30 cellular contexts compared by ENCODE assay signal in the genomic region with DNA sequence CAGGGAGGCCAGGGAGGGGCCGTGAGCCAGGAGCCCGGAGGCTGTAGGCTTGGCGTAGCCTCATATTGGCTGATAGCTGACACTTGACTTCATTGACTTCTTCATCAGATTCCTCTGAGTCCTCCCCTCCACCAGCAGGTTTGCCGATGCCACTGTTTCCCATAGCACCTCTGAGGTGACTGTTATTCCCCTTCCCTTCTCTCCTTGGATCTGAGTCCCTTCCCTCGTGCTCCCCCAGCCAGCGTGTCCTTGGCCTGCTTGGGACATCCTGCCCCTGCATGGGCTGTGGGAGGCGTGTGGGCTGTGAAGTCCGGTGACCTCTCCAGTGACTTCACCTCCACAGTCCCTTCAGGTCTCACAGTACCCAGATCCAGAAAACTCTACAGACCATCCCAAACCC. TPM values are rescaled to one million over a fixed set of nuclear protein-coding genes. Genes with fewer than 3 reads are reported as not detected.
DNase-seq lines count a peak whose midpoint lies in the region; ATAC-seq, FAIRE-seq and TF ChIP-seq lines count a peak whose summit lies in the region.
"Had no signal": no experiment of that assay in that cellular context is flagged by ENCODE, and none has a peak within 500 bp of the region (broad histone marks: within the 10 kb centered on the region; RNA-seq: fewer than 3 reads in every experiment).

No MANE protein-coding gene starts in this region.

- no peak overlapping the region for H3K4me3 Mint-ChIP-seq in CD8-positive, alpha-beta T cell
- H3K4me3 Mint-ChIP-seq in endodermal cell, result no peak overlapping the region
- H3K4me3 Mint-ChIP-seq: activated CD8-positive, alpha-beta T cell treated with anti-CD3 and anti-CD28 coated beads, Interleukin-2, amount 10 ng/mL, durations not matched to agents 7 days and 5 days had no signal

- no peak overlapping the region for H2AFZ ChIP-seq in OCI-LY1 (ENCODE audit: low read length)

- POLR2A ChIA-PET in CD8-positive, alpha-beta T cell (lab: Charles Lee), result no interaction called here

- no peak for DNase-seq in CD8-positive, alpha-beta T cell
- DNase-seq in endodermal cell, result peak; percentile 38
- no peak for DNase-seq in small intestine
- no peak for DNase-seq in NCI-H2029 (lab: John Stamatoyannopoulos, UW)
- DNase-seq in left colon, result no peak
- DNase-seq: activated CD4-positive, CD25-positive, alpha-beta regulatory T cell treated with anti-CD3 and anti-CD28 coated beads, Interleukin-2, amount 50 U/mL, for 72 hours; activated CD8-positive, alpha-beta T cell treated with anti-CD3 and anti-CD28 coated beads, Interleukin-2, amount 10 ng/mL, durations not matched to agents 7 days and 5 days; activated gamma-delta T cell; activated T-cell treated with anti-CD3 and anti-CD28 coated beads for 4 hours; amygdala; foreskin melanocyte; hypothalamus; mucosa of descending colon; NCI-H2081 treated with DMSO at 0.1 percent for 48 hours; NCI-H446; NCI-H82; PC-3; SHP77 treated with DMSO at 0.1 percent for 48 hours; upper lobe of right lung had no signal

- TF ChIP-seq CTCF in CD8-positive, alpha-beta T cell (IDR thresholded peaks at IDR 0.05), result no peak
- TF ChIP-seq CTCF in OCI-LY1 (IDR thresholded peaks at IDR 0.05; ENCODE audit: low read length) (no peak), endodermal cell (conservative IDR thresholded peaks at IDR 0.05) (no peak)

- H3K36me3 Mint-ChIP-seq in CD8-positive, alpha-beta T cell, result peaks cover 3% of the 10 kb centered on the region
- peaks cover 19% of the 10 kb centered on the region for H3K36me3 Mint-ChIP-seq in endodermal cell (ENCODE audit: low read depth)

- H3K27me3 ChIP-seq in CD8-positive, alpha-beta T cell (ENCODE audit: insufficient read depth, low read length), result no peaks in the 10 kb centered on the region
- H3K27me3 ChIP-seq in OCI-LY1 (ENCODE audit: insufficient read depth, low read length) (no peaks in the 10 kb centered on the region), endodermal cell (ENCODE audit: control insufficient read depth, insufficient read depth, low read length, poor library complexity, severe bottlenecking) (peaks cover 68% of the 10 kb centered on the region), small intestine (ENCODE audit: control insufficient read depth in 2 of 2, insufficient read depth in 2 of 2, low read length in 2 of 2) (no peaks in the 10 kb centered on the region)
- H3K27me3 ChIP-seq: cardiac muscle cell, esophagus muscularis mucosa, upper lobe of right lung had no signal

- H3K9me2 ChIP-seq in OCI-LY1 (ENCODE audit: low read depth, low read length), result no peaks in the 10 kb centered on the region

- intact Hi-C loops in CD8-positive, alpha-beta T cell (cut with DNase I, micrococcal nuclease), result loop anchor here in 1 of 2 experiments (2.0 kb wide), 1 partner anchor 25 kb away; no protein-coding TSS in a partner anchor
- intact Hi-C loops in left colon (cut with DNase I, micrococcal nuclease), result no loop called here

- peaks cover 51% of the 10 kb centered on the region for H3K4me1 ChIP-seq in CD8-positive, alpha-beta T cell (ENCODE audit: insufficient read depth, low read length)
- H3K4me1 ChIP-seq in OCI-LY1 (ENCODE audit: insufficient read depth, low read length, severe bottlenecking) (peaks cover 56% of the 10 kb centered on the region), endodermal cell (ENCODE audit: control insufficient read depth, insufficient read depth, low read length) (peaks cover 19% of the 10 kb centered on the region), small intestine (ENCODE audit: control insufficient read depth in 2 of 2, insufficient read depth in 1 of 2, low read depth in 1 of 2, low read length in 1 of 2) (peaks cover 30 to 40% of the 10 kb centered on the region in 2 donors)

- ATAC-seq in CD8-positive, alpha-beta T cell, result no peak
- ATAC-seq in left colon (no peak), GM19035 (IDR thresholded peaks at IDR 0.05; ENCODE audit: unreplicated experiment) (no peak)
- ATAC-seq: activated CD8-positive, alpha-beta T cell treated with anti-CD3 and anti-CD28 coated beads, Interleukin-2, amount 10 ng/mL, durations not matched to agents 7 days and 5 days; PC-3; upper lobe of right lung had no signal

- H3K9ac ChIP-seq in OCI-LY1 (ENCODE audit: low read length) (no peak overlapping the region), endodermal cell (ENCODE audit: extremely low read depth, low read length, poor library complexity, severe bottlenecking) (no peak overlapping the region)

- peak overlapping the region; percentile 50 for H3K27ac Mint-ChIP-seq in CD8-positive, alpha-beta T cell
- no peak overlapping the region for H3K27ac Mint-ChIP-seq in endodermal cell
- H3K27ac Mint-ChIP-seq: activated CD8-positive, alpha-beta T cell treated with anti-CD3 and anti-CD28 coated beads, Interleukin-2, amount 10 ng/mL, durations not matched to agents 7 days and 5 days; progenitor cell of endocrine pancreas had no signal

- 91 to 95% methylated on average over 7 to 8 of the region's 8 CpGs for WGBS in endodermal cell (ENCODE audit: insufficient coverage in 1 of 2, insufficient read length in 1 of 2), 2 experiments
- WGBS in small intestine, 3 donors, result 70 to 81% (median 77%) methylated on average over 8 of the region's 8 CpGs

- H3K79me2 ChIP-seq in OCI-LY1 (ENCODE audit: insufficient read depth, low read length), result peaks cover 3% of the 10 kb centered on the region; the same call in 1 of the 2 replicates

- no peaks in the 10 kb centered on the region for H3K27me3 Mint-ChIP-seq in CD8-positive, alpha-beta T cell (ENCODE audit: low read depth)
- H3K27me3 Mint-ChIP-seq in endodermal cell (ENCODE audit: insufficient read depth), result peaks cover 55% of the 10 kb centered on the region
- H3K27me3 Mint-ChIP-seq: progenitor cell of endocrine pancreas had no signal

- no peaks in the 10 kb centered on the region for H3K9me3 ChIP-seq in CD8-positive, alpha-beta T cell (ENCODE audit: low read length)
- no peaks in the 10 kb centered on the region for H3K9me3 ChIP-seq in OCI-LY1 (ENCODE audit: low read length)
- no peaks in the 10 kb centered on the region for H3K9me3 ChIP-seq in endodermal cell (ENCODE audit: control insufficient read depth, low read length)
- no peaks in the 10 kb centered on the region for H3K9me3 ChIP-seq in small intestine (ENCODE audit: control insufficient read depth, low read depth)
- H3K9me3 ChIP-seq: esophagus muscularis mucosa, mucosa of descending colon, upper lobe of right lung had no signal

- H3K4me3 ChIP-seq in CD8-positive, alpha-beta T cell (ENCODE audit: low read depth, low read length), result no peak overlapping the region
- no peak overlapping the region for H3K4me3 ChIP-seq in OCI-LY1 (ENCODE audit: low read depth, low read length, poor library complexity, severe bottlenecking)
- no peak overlapping the region for H3K4me3 ChIP-seq in endodermal cell (ENCODE audit: low read length)
- no peak overlapping the region for H3K4me3 ChIP-seq in small intestine (ENCODE audit: low read depth in 1 of 2, low read length in 2 of 2)
- H3K4me3 ChIP-seq: cardiac muscle cell, coronary artery, esophagus muscularis mucosa, mucosa of descending colon, upper lobe of right lung had no signal

- CTCF ChIA-PET in CD8-positive, alpha-beta T cell (lab: Charles Lee), result interaction anchor here (0.8 kb wide), 1 partner anchor 29 kb away, joined by 3 read pairs; no protein-coding TSS in a partner anchor

- no peak overlapping the region for H3K4me2 ChIP-seq in OCI-LY1 (ENCODE audit: low read length)

- H3K9me3 Mint-ChIP-seq in CD8-positive, alpha-beta T cell, result no peaks in the 10 kb centered on the region
- H3K9me3 Mint-ChIP-seq in endodermal cell, result no peaks in the 10 kb centered on the region

- H3F3A ChIP-seq in OCI-LY1 (ENCODE audit: insufficient read depth, low read length), result no peaks in the 10 kb centered on the region

- no peak overlapping the region for H3K27ac ChIP-seq in CD8-positive, alpha-beta T cell (ENCODE audit: low read depth, low read length)
- H3K27ac ChIP-seq in OCI-LY1 (ENCODE audit: low read depth, low read length, poor library complexity, severe bottlenecking) (peak overlapping the region; percentile 25), endodermal cell (ENCODE audit: low read depth, low read length) (no peak overlapping the region), small intestine (ENCODE audit: low read depth in 1 of 2, low read length in 1 of 2) (peak overlapping the region; percentile 53 to 70)
- H3K27ac ChIP-seq: C4-2B, cardiac muscle cell, coronary artery, esophagus muscularis mucosa, upper lobe of right lung had no signal

- no peaks in the 10 kb centered on the region for H4K20me1 ChIP-seq in OCI-LY1 (ENCODE audit: insufficient read depth, low read length)

- no peaks in the 10 kb centered on the region for H3K36me3 ChIP-seq in CD8-positive, alpha-beta T cell (ENCODE audit: insufficient read depth, low read length)
- H3K36me3 ChIP-seq in OCI-LY1 (ENCODE audit: insufficient read depth, low read length) (peaks cover 11% of the 10 kb centered on the region), endodermal cell (ENCODE audit: control insufficient read depth, insufficient read depth, low read length) (peaks cover 5% of the 10 kb centered on the region), small intestine (ENCODE audit: control insufficient read depth in 2 of 2, insufficient read depth in 2 of 2, low read length in 2 of 2) (no peaks in the 10 kb centered on the region)
- H3K36me3 ChIP-seq: cardiac muscle cell, upper lobe of right lung had no signal

- peaks cover 79% of the 10 kb centered on the region for H3K4me1 Mint-ChIP-seq in CD8-positive, alpha-beta T cell (ENCODE audit: low read depth)
- H3K4me1 Mint-ChIP-seq in endodermal cell, result peaks cover 53% of the 10 kb centered on the region

- FAIRE-seq in small intestine (lab: Jason Lieb, UNC), result no peak
- FAIRE-seq: GM19239, islet of Langerhans had no signal

RNA-seq across cellular contexts. Expression of gene PPP1R37, which starts 8.8 kb away (rescaled TPM):
- total RNA-seq in CD8-positive, alpha-beta T cell, result 10 to 100 TPM; 19.3 to 19.9 TPM
- total RNA-seq in endodermal cell (10 to 100 TPM; 23.6 to 32.5 TPM), left colon (10 to 100 TPM; 31.6 to 33.1 TPM)
- polyA plus RNA-seq in endodermal cell (2013, experiment 1 of 2), result 22.4 TPM
- polyA plus RNA-seq in endodermal cell (2013, experiment 2 of 2), result 20.6 TPM
- 10 to 100 TPM; 19.5 to 32.4 (median 30.9) TPM for polyA plus RNA-seq in small intestine

RNA-seq across cellular contexts. Expression of gene GEMIN7, which starts 22.7 kb away (rescaled TPM):
- total RNA-seq in CD8-positive, alpha-beta T cell, result 1 to 10 TPM; 7.2 to 7.7 TPM
- total RNA-seq in endodermal cell (10 to 100 TPM; 56.3 to 56.6 TPM), left colon (10 to 100 TPM; 18.1 to 22.8 TPM)
- 36.7 TPM for polyA plus RNA-seq in endodermal cell (2013, experiment 1 of 2)
- 36.0 TPM for polyA plus RNA-seq in endodermal cell (2013, experiment 2 of 2)
- polyA plus RNA-seq in small intestine, result 10 to 100 TPM; 33.2 to 49.7 (median 37.6) TPM

RNA-seq across cellular contexts. Expression of gene ZNF296, which starts 25.5 kb away (rescaled TPM):
- 1 to 10 TPM; 2.6 to 3.4 TPM for total RNA-seq in CD8-positive, alpha-beta T cell
- total RNA-seq in endodermal cell (1 to 10 TPM; 2.1 to 8.5 TPM), left colon (1 to 10 TPM; 4.0 to 6.1 TPM)
- 1.2 TPM for polyA plus RNA-seq in endodermal cell (2013, experiment 1 of 2)
- polyA plus RNA-seq in endodermal cell (2013, experiment 2 of 2), result 1.1 TPM
- polyA plus RNA-seq in small intestine, result 10 to 100 TPM in 1 of 3 donors, 1 to 10 TPM in 2; 4.7 to 10.3 (median 8.6) TPM
- polyA plus RNA-seq: AG04450 had no signal

RNA-seq across cellular contexts. Expression of gene NKPD1, which starts 59.0 kb away (rescaled TPM):
- total RNA-seq in CD8-positive, alpha-beta T cell, result under 1 TPM; 0.81 to 0.87 TPM
- total RNA-seq in endodermal cell, result under 1 TPM; 0.15 to 0.22 TPM
- 0.25 TPM for polyA plus RNA-seq in endodermal cell (2013, experiment 1 of 2)
- 0.21 TPM for polyA plus RNA-seq in endodermal cell (2013, experiment 2 of 2)
- polyA plus RNA-seq in small intestine, result under 1 TPM in 1 of 3 donors, not detected in 2; 0.09 TPM
- under 1 TPM; 0.08 to 0.15 TPM for total RNA-seq in left colon
- total RNA-seq: liver, mucosa of descending colon, upper lobe of right lung had no signal
- polyA plus RNA-seq: liver had no signal

Comparison
In these comparisons a context has a peak if more than half of its experiments do, and no peak if none do; other contexts are left out.
1. H3K27ac ChIP-seq: peak in OCI-LY1 (single experiment) and small intestine (2 of 2); none in CD8-positive, alpha-beta T cell (single experiment) and endodermal cell (single experiment).